ENCODE assay signal across 1 cellular context in the genomic region with DNA sequence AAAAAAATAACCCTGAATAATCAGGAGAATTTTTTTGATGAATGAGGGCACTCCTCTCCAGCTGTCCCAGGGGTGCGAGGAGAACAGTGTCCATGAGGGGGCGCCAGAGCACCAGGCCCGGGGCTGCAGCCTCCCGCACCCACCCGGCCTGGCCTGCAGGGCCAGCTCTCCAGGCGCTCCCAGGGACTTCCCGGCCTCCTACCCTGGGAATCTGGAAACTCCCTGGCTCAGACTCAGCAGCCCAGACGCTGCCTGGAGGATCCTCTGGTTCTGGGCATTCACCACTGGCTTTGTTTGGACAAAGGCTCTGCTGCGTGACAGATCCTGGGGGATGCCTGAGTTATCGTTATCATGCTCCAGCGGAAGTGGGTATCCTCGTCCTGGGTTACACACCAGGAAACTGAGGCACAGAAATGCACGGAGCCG.
A peak's percentile ranks its signal among the peaks of the same experiment; 100 is the strongest.
TF ChIP-seq lines count a peak whose summit lies in the region.

No MANE protein-coding gene starts in this region.

TF ChIP-seq in SK-N-SH treated with all-trans-retinoic acid at 6 μM for 48 hours, 23 proteins besides CTCF, POLR2A, EP300 and RAD21 (continued from another document):
- TF ChIP-seq, protein P1, sequence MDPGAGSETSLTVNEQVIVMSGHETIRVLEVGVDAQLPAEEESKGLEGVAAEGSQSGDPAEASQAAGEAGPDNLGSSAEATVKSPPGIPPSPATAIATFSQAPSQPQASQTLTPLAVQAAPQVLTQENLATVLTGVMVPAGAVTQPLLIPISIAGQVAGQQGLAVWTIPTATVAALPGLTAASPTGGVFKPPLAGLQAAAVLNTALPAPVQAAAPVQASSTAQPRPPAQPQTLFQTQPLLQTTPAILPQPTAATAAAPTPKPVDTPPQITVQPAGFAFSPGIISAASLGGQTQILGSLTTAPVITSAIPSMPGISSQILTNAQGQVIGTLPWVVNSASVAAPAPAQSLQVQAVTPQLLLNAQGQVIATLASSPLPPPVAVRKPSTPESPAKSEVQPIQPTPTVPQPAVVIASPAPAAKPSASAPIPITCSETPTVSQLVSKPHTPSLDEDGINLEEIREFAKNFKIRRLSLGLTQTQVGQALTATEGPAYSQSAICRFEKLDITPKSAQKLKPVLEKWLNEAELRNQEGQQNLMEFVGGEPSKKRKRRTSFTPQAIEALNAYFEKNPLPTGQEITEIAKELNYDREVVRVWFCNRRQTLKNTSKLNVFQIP (CRISPR knock-in tag; IDR thresholded peaks at IDR 0.05; ENCODE audit: borderline replicate concordance, low read depth) = no peak
- TF ChIP-seq TCF4 (CRISPR knock-in tag; IDR thresholded peaks at IDR 0.05; ENCODE audit: borderline replicate concordance) = peak; percentile 50; the same call in 1 of the 2 replicates
